ENCODE assay signal across 32 cellular contexts in the genomic region with DNA sequence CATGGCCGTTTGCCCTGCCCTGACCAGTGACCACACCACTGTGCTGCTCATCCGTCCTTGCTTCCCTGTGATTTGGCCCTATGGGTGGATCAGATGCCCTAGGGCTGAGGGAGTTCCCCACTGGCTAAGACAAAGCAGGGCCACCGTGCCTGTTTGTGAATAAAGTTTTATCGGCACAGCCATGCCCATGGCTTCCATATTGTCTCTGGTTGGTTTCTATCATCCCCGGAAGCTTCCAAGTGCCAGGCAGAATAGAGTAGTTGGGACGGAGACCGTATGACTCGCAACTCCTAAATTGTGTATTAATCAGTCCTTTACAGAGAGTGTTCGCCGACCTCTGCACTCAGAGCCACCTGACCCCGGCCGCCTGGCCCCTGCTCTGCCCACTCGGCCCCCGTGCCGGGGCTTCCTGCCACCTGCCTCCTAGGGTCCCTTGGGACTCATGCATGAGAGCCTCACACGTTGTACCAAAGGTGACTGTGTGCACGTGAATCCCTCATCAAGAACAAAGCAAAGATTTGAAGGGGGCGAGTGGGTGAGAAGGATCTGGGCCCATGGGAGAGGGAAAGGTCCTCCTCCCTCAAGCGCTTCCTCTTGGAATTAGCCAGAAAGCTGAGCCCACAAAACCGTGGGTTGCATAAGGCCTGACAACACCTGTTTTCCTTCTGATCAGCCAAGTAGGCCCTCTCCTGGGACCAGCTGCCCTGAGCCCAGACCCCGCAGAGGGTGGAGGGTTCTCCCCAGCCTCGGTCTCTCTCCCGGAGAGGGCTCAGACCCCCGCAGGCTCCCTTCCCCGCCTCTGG. TPM values are rescaled to one million over a fixed set of nuclear protein-coding genes. Genes with fewer than 3 reads are reported as not detected.
DNase-seq lines count a peak whose midpoint lies in the region; ATAC-seq and TF ChIP-seq lines count a peak whose summit lies in the region.
"Had no signal": no experiment of that assay in that cellular context is flagged by ENCODE, and none has a peak within 500 bp of the region (broad histone marks: within the 10 kb centered on the region; RNA-seq: fewer than 3 reads in every experiment).

No MANE protein-coding gene starts in this region.

- no peak overlapping the region for H3K4me3 ChIP-seq in GM06990 (replicated peaks; ENCODE audit: low read depth, low read length)
- H3K4me3 ChIP-seq in left ventricle myocardium inferior: no peak overlapping the region
- H3K4me3 ChIP-seq: GM23248, ovary, stomach, tibial artery had no signal

- peaks cover 23 to 25% of the 10 kb centered on the region in 2 donors for H3K4me1 Mint-ChIP-seq in stimulated activated naive B cell treated with anti-CD40 and anti-IgM and Interleukin-4, amounts not matched to agents 10 μg/mL and 1 μg/mL and 100 μg/mL, for 72 hours
- H3K4me1 Mint-ChIP-seq: central memory CD8-positive, alpha-beta T cell had no signal

- intact Hi-C loops in left ventricle myocardium inferior (cut with micrococcal nuclease): no loop called here

- H3K36me3 Mint-ChIP-seq in stimulated activated naive B cell treated with anti-CD40 and anti-IgM and Interleukin-4, amounts not matched to agents 10 μg/mL and 1 μg/mL and 100 μg/mL, for 72 hours: peaks cover 5 to 12% of the 10 kb centered on the region in 2 donors
- H3K36me3 Mint-ChIP-seq: naive thymus-derived CD8-positive, alpha-beta T cell had no signal

- H3K36me3 ChIP-seq in GM06990 (ENCODE audit: control insufficient read depth, insufficient read depth, low read length) (no peaks in the 10 kb centered on the region), left ventricle myocardium inferior (no peaks in the 10 kb centered on the region)
- H3K36me3 ChIP-seq: ovary, stomach, tibial artery had no signal

- no peak for TF ChIP-seq CTCF in GM06990 (IDR thresholded peaks at IDR 0.05; ENCODE audit: insufficient read depth, low read length, poor library complexity, severe bottlenecking)
- TF ChIP-seq CTCF in left ventricle myocardium inferior (IDR thresholded peaks at IDR 0.05; ENCODE audit: borderline replicate concordance): no peak

- H3K9me3 ChIP-seq in left ventricle myocardium inferior (replicated peaks): peaks cover 2% of the 10 kb centered on the region
- H3K9me3 ChIP-seq: Caco-2, ovary, stomach, tibial artery had no signal

- DNase-seq in GM06990 (ENCODE audit: extremely low read depth, insufficient read length) (peak; percentile 27), NCI-H524 treated with DMSO at 0.1 percent for 48 hours (lab: John Stamatoyannopoulos, UW) (peak; percentile 6), islet precursor cell (peak; percentile 44), left ventricle myocardium inferior (no peak), cerebellar nuclear complex (lab: John Stamatoyannopoulos, UW) (no peak)
- DNase-seq in stimulated activated naive B cell treated with anti-CD40 and anti-IgM and Interleukin-4, amounts not matched to agents 10 μg/mL and 1 μg/mL and 100 μg/mL, for 72 hours: no peak
- DNase-seq: activated CD4-positive, alpha-beta T cell treated with anti-CD3 and anti-CD28 coated beads for 48 hours; activated naive CD4-positive, alpha-beta T cell treated with Interleukin-2 at 50 U/mL for 16 hours; activated T-cell treated with anti-CD3 and anti-CD28 coated beads, Interleukin-2, amount 50 U/mL, for 48 hours; C1 segment of cervical spinal cord; Caco-2; DND-41; GM23248; left ventricle myocardium superior; midbrain; naive thymus-derived CD8-positive, alpha-beta T cell; NCI-H2081; NCI-H446; NCI-H82; small intestine; stomach had no signal

- ATAC-seq in stimulated activated naive B cell treated with anti-CD40 and anti-IgM and Interleukin-4, amounts not matched to agents 10 μg/mL and 1 μg/mL and 100 μg/mL, for 72 hours (replicated peaks): peak; percentile 45 to 65
- ATAC-seq in HG03135 (IDR thresholded peaks at IDR 0.05; ENCODE audit: unreplicated experiment): no peak
- ATAC-seq: left ventricle myocardium superior; naive thymus-derived CD8-positive, alpha-beta T cell; SK-N-SH treated with all-trans-retinoic acid at 6 μM for 48 hours had no signal

- H3K4me1 ChIP-seq in left ventricle myocardium inferior: peaks cover 26% of the 10 kb centered on the region
- H3K4me1 ChIP-seq: Caco-2 had no signal

- H3K27ac ChIP-seq in left ventricle myocardium inferior (replicated peaks): no peak overlapping the region
- H3K27ac ChIP-seq: GM23248, ovary, stomach, tibial artery had no signal

- no peaks in the 10 kb centered on the region for H3K27me3 ChIP-seq in GM06990 (replicated peaks; ENCODE audit: control insufficient read depth, insufficient read depth, low read length)
- H3K27me3 ChIP-seq in left ventricle myocardium inferior (ENCODE audit: low read depth): peaks cover 9% of the 10 kb centered on the region
- H3K27me3 ChIP-seq: ovary had no signal

- H3K27ac Mint-ChIP-seq in stimulated activated naive B cell treated with anti-CD40 and anti-IgM and Interleukin-4, amounts not matched to agents 10 μg/mL and 1 μg/mL and 100 μg/mL, for 72 hours: no peak overlapping the region
- H3K27ac Mint-ChIP-seq: naive thymus-derived CD8-positive, alpha-beta T cell had no signal

- H3K4me3 Mint-ChIP-seq in stimulated activated naive B cell treated with anti-CD40 and anti-IgM and Interleukin-4, amounts not matched to agents 10 μg/mL and 1 μg/mL and 100 μg/mL, for 72 hours: no peak overlapping the region
- H3K4me3 Mint-ChIP-seq: central memory CD8-positive, alpha-beta T cell; naive thymus-derived CD8-positive, alpha-beta T cell had no signal

- H3K27me3 Mint-ChIP-seq in stimulated activated naive B cell treated with anti-CD40 and anti-IgM and Interleukin-4, amounts not matched to agents 10 μg/mL and 1 μg/mL and 100 μg/mL, for 72 hours: peaks cover 0 to 6% of the 10 kb centered on the region in 2 donors
- H3K27me3 Mint-ChIP-seq: central memory CD8-positive, alpha-beta T cell had no signal

- peaks cover 7 to 10% of the 10 kb centered on the region in 2 donors for H3K9me3 Mint-ChIP-seq in stimulated activated naive B cell treated with anti-CD40 and anti-IgM and Interleukin-4, amounts not matched to agents 10 μg/mL and 1 μg/mL and 100 μg/mL, for 72 hours
- H3K9me3 Mint-ChIP-seq: central memory CD8-positive, alpha-beta T cell had no signal

RNA-seq across cellular contexts. Expression of gene FCN2, which starts 11.7 kb away (rescaled TPM):
- total RNA-seq in left ventricle myocardium inferior: not detected
- total RNA-seq: activated CD8-positive, alpha-beta memory T cell treated with anti-CD3 and anti-CD28 coated beads for 36 hours; Caco-2; dermis microvascular lymphatic vessel endothelial cell; endothelial cell of umbilical vein; fibroblast of lung; GM23248; left ventricle myocardium superior; naive thymus-derived CD8-positive, alpha-beta T cell; renal cortical epithelial cell; stomach; T-helper 2 cell treated with Interferon-gamma antibody and Interleukin-4, amounts not matched to agents 100 ng/mL and 5 ng/mL, for 36 hours had no signal

RNA-seq across cellular contexts. Expression of gene FCN1, which starts 48.8 kb away (rescaled TPM):
- total RNA-seq in left ventricle myocardium inferior: 2.9 TPM
- total RNA-seq: activated CD8-positive, alpha-beta memory T cell treated with anti-CD3 and anti-CD28 coated beads for 36 hours; Caco-2; dermis microvascular lymphatic vessel endothelial cell; endothelial cell of umbilical vein; fibroblast of lung; GM23248; renal cortical epithelial cell; T-helper 2 cell treated with Interferon-gamma antibody and Interleukin-4, amounts not matched to agents 100 ng/mL and 5 ng/mL, for 36 hours had no signal

Comparison
In these comparisons a context has a peak if more than half of its experiments do, and no peak if none do; other contexts are left out.
1. DNase-seq: peak in GM06990 (single experiment), NCI-H524 treated with DMSO at 0.1 percent for 48 hours (single experiment) and islet precursor cell (single experiment); none in stimulated activated naive B cell treated with anti-CD40 and anti-IgM and Interleukin-4, amounts not matched to agents 10 μg/mL and 1 μg/mL and 100 μg/mL, for 72 hours (single experiment), left ventricle myocardium inferior (single experiment) and cerebellar nuclear complex (0 of 2).